Comparison of ENCODE assay signal across 24 cellular contexts in genomic region chr5:8473016-8473415, GRCh38.
"Had no signal": no experiment of that assay in that cellular context is flagged by ENCODE, and none has a peak within 500 bp of the region (broad histone marks: within the 10 kb centered on the region; RNA-seq: fewer than 3 reads in every experiment).

No MANE protein-coding gene starts in this region.

- H3K9me3 ChIP-seq: colonic mucosa, gastrocnemius medialis, gastroesophageal sphincter had no signal

- H3K4me1 ChIP-seq: colonic mucosa, esophagus muscularis mucosa, esophagus squamous epithelium, foreskin keratinocyte, gastrocnemius medialis, gastroesophageal sphincter, heart left ventricle, heart right ventricle had no signal

- H3K27ac ChIP-seq: colonic mucosa, coronary artery, dorsolateral prefrontal cortex, epithelial cell of prostate, esophagus muscularis mucosa, esophagus squamous epithelium, foreskin keratinocyte, gastrocnemius medialis, gastroesophageal sphincter, heart left ventricle, heart right ventricle had no signal

- DNase-seq: colonic mucosa; cortex of kidney; dermis blood vessel endothelial cell; dorsolateral prefrontal cortex; effector CD4-positive, alpha-beta T cell; effector CD8-positive, alpha-beta T cell; effector memory CD4-positive, alpha-beta T cell; effector memory CD8-positive, alpha-beta T cell; erythroblast; esophagus squamous epithelium; foreskin fibroblast; foreskin keratinocyte; foreskin melanocyte; gastrocnemius medialis; glutamatergic neuron; head of caudate nucleus; heart left ventricle; heart right ventricle had no signal

- H3K4me3 ChIP-seq: colonic mucosa, coronary artery, dorsolateral prefrontal cortex, esophagus muscularis mucosa, esophagus squamous epithelium, gastrocnemius medialis, gastroesophageal sphincter, heart left ventricle, heart right ventricle had no signal

- ATAC-seq: effector memory CD8-positive, alpha-beta T cell; esophagus mucosa; foreskin keratinocyte; gastrocnemius medialis; gastroesophageal sphincter; heart left ventricle; heart right ventricle had no signal

- H3K27me3 Mint-ChIP-seq: dendritic cell treated with granulocyte-macrophage colony-stimulating factor and Interleukin-4, amounts not matched to agents 40 ng/mL and 50 ng/mL, for 4 days; effector memory CD8-positive, alpha-beta T cell had no signal

- H3K36me3 ChIP-seq: colonic mucosa, esophagus muscularis mucosa, esophagus squamous epithelium, gastrocnemius medialis, gastroesophageal sphincter, heart left ventricle, heart right ventricle had no signal

- H3K27me3 ChIP-seq: colonic mucosa, dorsolateral prefrontal cortex, esophagus muscularis mucosa, esophagus squamous epithelium, foreskin keratinocyte, gastrocnemius medialis, gastroesophageal sphincter, heart left ventricle, heart right ventricle had no signal

- H3K27ac Mint-ChIP-seq: dendritic cell treated with granulocyte-macrophage colony-stimulating factor and Interleukin-4, amounts not matched to agents 40 ng/mL and 50 ng/mL, for 4 days; effector memory CD8-positive, alpha-beta T cell had no signal

- H3K4me3 Mint-ChIP-seq: dendritic cell treated with granulocyte-macrophage colony-stimulating factor and Interleukin-4, amounts not matched to agents 40 ng/mL and 50 ng/mL, for 4 days; effector memory CD8-positive, alpha-beta T cell had no signal
